ENCODE assay signal across 1 cellular context in genomic region chr3:184017672-184018423, GRCh38.
TF ChIP-seq lines count a peak whose summit lies in the region.

Gene ABCC5 (minus strand): TSS chr3:184017884. CDS start chr3:184014392, 3,492 bp downstream.

TF ChIP-seq in K562, 482 proteins besides CTCF, POLR2A, EP300 and RAD21 (continued from another document and continues in another):
- TF ChIP-seq ZNF586 (CRISPR knock-in tag; conservative IDR thresholded peaks at IDR 0.05) (no peak), SAP30 (IDR thresholded peaks at IDR 0.05; ENCODE audit: borderline replicate concordance, insufficient read depth, low read depth, low read length, poor library complexity, severe bottlenecking) (peak; percentile 14), ELF2 (CRISPR knock-in tag; IDR thresholded peaks at IDR 0.05) (no peak), JUN (IDR thresholded peaks at IDR 0.05; ENCODE audit: borderline replicate concordance, low read depth, low read length) (no peak), JUN (CRISPR knock-in tag; IDR thresholded peaks at IDR 0.05; ENCODE audit: borderline replicate concordance) (no peak), ARNT (IDR thresholded peaks at IDR 0.05) (no peak), USF2 (CRISPR knock-in tag; IDR thresholded peaks at IDR 0.05) (no peak), ZNF263 (CRISPR knock-in tag; IDR thresholded peaks at IDR 0.05; ENCODE audit: borderline replicate concordance) (no peak), DDX20 (tag; IDR thresholded peaks at IDR 0.05; ENCODE audit: low read depth) (no peak), DMBX1 (CRISPR knock-in tag; IDR thresholded peaks at IDR 0.05; ENCODE audit: borderline replicate concordance) (no peak), ELK3 (CRISPR knock-in tag; IDR thresholded peaks at IDR 0.05) (no peak), ZFP91 (CRISPR knock-in tag; IDR thresholded peaks at IDR 0.05) (no peak), ZFX (CRISPR knock-in tag; IDR thresholded peaks at IDR 0.05) (peak; percentile 59), ZNF143 (CRISPR knock-in tag; IDR thresholded peaks at IDR 0.05) (peak; percentile 93), POLR3G (IDR thresholded peaks at IDR 0.05; ENCODE audit: extremely low read depth, insufficient read length, insufficient replicate concordance) (no peak), SAFB2 (IDR thresholded peaks at IDR 0.05; ENCODE audit: borderline replicate concordance, low read depth, low read length, severe bottlenecking) (no peak), NR1H2 (CRISPR knock-in tag; IDR thresholded peaks at IDR 0.05) (no peak), ATF6 (CRISPR knock-in tag; IDR thresholded peaks at IDR 0.05) (0 out of 2 replicates have a peak, but pooled peaks have one; percentile 31), NFATC3 (IDR thresholded peaks at IDR 0.05) (no peak), ZBED1 (IDR thresholded peaks at IDR 0.05) (0 out of 2 replicates have a peak, but pooled peaks have one; percentile 42), E2F3 (CRISPR knock-in tag; IDR thresholded peaks at IDR 0.05) (no peak), MAZ (CRISPR knock-in tag; conservative IDR thresholded peaks at IDR 0.05 in 1 of 2, IDR thresholded peaks at IDR 0.05 in 1 of 2) (peak; percentile 56 to 77; a peak in 3 of 4 replicates), ZNF644 (tag; IDR thresholded peaks at IDR 0.05; ENCODE audit: low read depth) (no peak), ZNF217 (CRISPR knock-in tag; IDR thresholded peaks at IDR 0.05) (no peak), ZNF316 (IDR thresholded peaks at IDR 0.05) (0 out of 2 replicates have a peak, but pooled peaks have one; percentile 41), MECOM (CRISPR knock-in tag; IDR thresholded peaks at IDR 0.05) (no peak), KDM1A (IDR thresholded peaks at IDR 0.05) (peak in 1 of 2 experiments; percentile 42; a peak in 1 of 4 replicates), ZFP30 (CRISPR knock-in tag; IDR thresholded peaks at IDR 0.05; ENCODE audit: borderline replicate concordance) (no peak), FOXM1 (IDR thresholded peaks at IDR 0.05; ENCODE audit: low read depth) (peak; percentile 80), FOXM1 (CRISPR knock-in tag; IDR thresholded peaks at IDR 0.05; ENCODE audit: low read depth) (no peak), ZNF324 (CRISPR knock-in tag; IDR thresholded peaks at IDR 0.05) (no peak), RBBP5 (IDR thresholded peaks at IDR 0.05; ENCODE audit: borderline replicate concordance, insufficient read depth, low read length, poor library complexity, severe bottlenecking) (peak; percentile 9), SP1 (CRISPR knock-in tag; IDR thresholded peaks at IDR 0.05) (peak; percentile 82), CREB5 (CRISPR knock-in tag; IDR thresholded peaks at IDR 0.05) (no peak), RBM14 (IDR thresholded peaks at IDR 0.05; ENCODE audit: borderline replicate concordance, insufficient read depth, low read depth, low read length) (0 out of 2 replicates have a peak, but pooled peaks have one; percentile 47), ZNF830 (CRISPR knock-in tag; IDR thresholded peaks at IDR 0.05) (no peak), GTF2B (IDR thresholded peaks at IDR 0.05; ENCODE audit: extremely low read depth, insufficient read length) (no peak), TSHZ1 (CRISPR knock-in tag; IDR thresholded peaks at IDR 0.05) (no peak), POLR3A (IDR thresholded peaks at IDR 0.05; ENCODE audit: borderline replicate concordance, extremely low read depth, insufficient read depth, insufficient read length) (no peak), HDAC6 (IDR thresholded peaks at IDR 0.05; ENCODE audit: low read depth, low read length) (no peak), ZSCAN32 (CRISPR knock-in tag; IDR thresholded peaks at IDR 0.05) (no peak), ZNF41 (CRISPR knock-in tag; conservative IDR thresholded peaks at IDR 0.05) (no peak), PHB (CRISPR knock-in tag; IDR thresholded peaks at IDR 0.05) (no peak), CCNT2 (IDR thresholded peaks at IDR 0.05; ENCODE audit: borderline replicate concordance, extremely low read depth, insufficient read length, low read depth, low read length) (peak; percentile 73), ZNF584 (CRISPR knock-in tag; IDR thresholded peaks at IDR 0.05; ENCODE audit: low read depth) (0 out of 2 replicates have a peak, but pooled peaks have one; percentile 53), MAFG (tag; conservative IDR thresholded peaks at IDR 0.05) (peak; percentile 69), ZBTB34 (CRISPR knock-in tag; IDR thresholded peaks at IDR 0.05) (no peak), ZNF23 (CRISPR knock-in tag; IDR thresholded peaks at IDR 0.05) (no peak), FOS (IDR thresholded peaks at IDR 0.05; ENCODE audit: extremely low read depth, insufficient read length) (no peak), SMARCB1 (IDR thresholded peaks at IDR 0.05; ENCODE audit: insufficient read length, low read depth) (no peak), CBX5 (IDR thresholded peaks at IDR 0.05; ENCODE audit: borderline replicate concordance, low read depth) (no peak), ZSCAN29 (IDR thresholded peaks at IDR 0.05) (no peak), CEBPZ (IDR thresholded peaks at IDR 0.05; ENCODE audit: borderline replicate concordance, low read depth, low read length) (no peak), THRAP3 (IDR thresholded peaks at IDR 0.05; ENCODE audit: borderline replicate concordance) (no peak), SAFB (IDR thresholded peaks at IDR 0.05; ENCODE audit: borderline replicate concordance, low read depth, low read length) (no peak), ZBTB17 (CRISPR knock-in tag; IDR thresholded peaks at IDR 0.05) (peak; percentile 97), SMAD2 (IDR thresholded peaks at IDR 0.05; ENCODE audit: low read depth, low read length) (no peak)
